Comparison of ENCODE assay signal across 9 cellular contexts in the genomic region with DNA sequence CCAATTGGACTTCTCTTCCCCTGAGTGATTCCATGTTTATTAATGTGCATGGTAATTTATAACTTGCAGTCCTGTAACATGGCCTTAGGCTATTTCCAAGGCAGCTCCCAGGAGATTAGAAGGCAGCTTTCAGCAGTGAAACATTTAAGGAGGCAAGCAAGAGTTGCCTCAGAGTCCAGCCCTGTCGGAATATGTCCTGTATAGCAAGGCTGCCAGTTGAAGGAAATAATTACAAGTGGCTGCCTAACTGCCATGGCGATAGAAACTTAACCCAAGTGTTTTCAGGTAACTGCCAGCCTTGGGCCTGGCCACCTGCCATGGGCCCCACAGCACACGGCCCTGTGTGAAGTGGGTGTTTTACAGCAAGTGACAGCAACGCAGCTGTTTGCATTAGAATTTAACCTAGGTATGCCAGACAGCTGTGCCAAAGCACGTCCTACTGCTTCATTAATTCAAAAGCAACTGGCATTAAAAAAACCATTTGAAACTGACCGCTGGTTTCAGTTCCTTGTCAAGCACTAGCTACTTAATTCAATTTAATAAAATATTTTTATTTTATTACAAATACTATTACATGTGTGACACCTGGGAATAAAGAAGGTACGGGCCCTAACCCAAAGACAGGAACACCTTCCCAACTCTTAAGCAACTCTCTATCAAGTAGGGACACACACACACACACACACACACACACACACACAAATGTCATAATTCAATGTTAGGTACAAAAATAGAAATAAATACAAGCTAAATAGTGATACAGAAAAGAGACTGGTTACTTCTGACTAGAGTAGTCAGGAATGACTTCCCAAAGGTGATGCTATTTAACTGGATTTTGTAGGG.
DNase-seq lines count a peak whose midpoint lies in the region; ATAC-seq, FAIRE-seq and TF ChIP-seq lines count a peak whose summit lies in the region.
"Had no signal": no experiment of that assay in that cellular context is flagged by ENCODE, and none has a peak within 500 bp of the region (broad histone marks: within the 10 kb centered on the region; RNA-seq: fewer than 3 reads in every experiment).

No MANE protein-coding gene starts in this region.

- H3K27me3 ChIP-seq in adipocyte (replicated peaks; ENCODE audit: control insufficient read depth, insufficient read depth, low read length) (no peaks in the 10 kb centered on the region), pancreas (no peaks in the 10 kb centered on the region)

- FAIRE-seq in pancreas (lab: Jason Lieb, UNC) (no peak), RCC 7860 (lab: Jason Lieb, UNC) (no peak)
- FAIRE-seq: islet of Langerhans had no signal

- H3K36me3 ChIP-seq in adipocyte (ENCODE audit: control insufficient read depth, insufficient read depth, low read length, severe bottlenecking) (no peaks in the 10 kb centered on the region), pancreas (no peaks in the 10 kb centered on the region)

- H3K27ac ChIP-seq in pancreas = no peak overlapping the region

- TF ChIP-seq CTCF in pancreas (IDR thresholded peaks at IDR 0.05) = no peak

- H3K9ac ChIP-seq in adipocyte (ENCODE audit: low read length) = no peak overlapping the region

- intact Hi-C loops in pancreas (cut with DNase I) = no loop called here

- no peak overlapping the region for H3K4me3 ChIP-seq in adipocyte (ENCODE audit: low read length)
- H3K4me3 ChIP-seq in pancreas = no peak overlapping the region

- DNase-seq in adipocyte (ENCODE audit: low read depth) (peak; percentile 59), pancreas (no peak), RCC 7860 (ENCODE audit: low spot score) (no peak)
- DNase-seq in activated CD4-positive, alpha-beta T cell treated with anti-CD3 and anti-CD28 coated beads, Interleukin-2, amount 50 U/mL, for 48 hours = no peak

- 48% methylated on average over 7 of the region's 7 CpGs for WGBS in pancreas, 2 donors

- H3K4me1 ChIP-seq in adipocyte (ENCODE audit: control insufficient read depth, insufficient read depth, low read length) = peaks cover 15% of the 10 kb centered on the region
- no peaks in the 10 kb centered on the region for H3K4me1 ChIP-seq in pancreas

- H3K9me3 ChIP-seq in adipocyte (ENCODE audit: control insufficient read depth, low read length) (peaks cover 4% of the 10 kb centered on the region), pancreas (no peaks in the 10 kb centered on the region)

- ATAC-seq in GM18870 (IDR thresholded peaks at IDR 0.05; ENCODE audit: unreplicated experiment) (peak; percentile 76), HG03558 (IDR thresholded peaks at IDR 0.05; ENCODE audit: extremely low read depth, unreplicated experiment) (peak; percentile 48), pancreas (peak in 3 of 4 donors; percentile 13 to 39 (median 36)), HG02642 (IDR thresholded peaks at IDR 0.05; ENCODE audit: poor library complexity, unreplicated experiment) (no peak), HG02623 (IDR thresholded peaks at IDR 0.05; ENCODE audit: unreplicated experiment) (no peak)

Comparison
In these comparisons a context has a peak if more than half of its experiments do, and no peak if none do; other contexts are left out.
1. ATAC-seq: peak in GM18870 (single experiment), HG03558 (single experiment) and pancreas (3 of 4); none in HG02642 (single experiment) and HG02623 (single experiment).